Comparison of ENCODE assay signal across 8 cellular contexts in the genomic region with DNA sequence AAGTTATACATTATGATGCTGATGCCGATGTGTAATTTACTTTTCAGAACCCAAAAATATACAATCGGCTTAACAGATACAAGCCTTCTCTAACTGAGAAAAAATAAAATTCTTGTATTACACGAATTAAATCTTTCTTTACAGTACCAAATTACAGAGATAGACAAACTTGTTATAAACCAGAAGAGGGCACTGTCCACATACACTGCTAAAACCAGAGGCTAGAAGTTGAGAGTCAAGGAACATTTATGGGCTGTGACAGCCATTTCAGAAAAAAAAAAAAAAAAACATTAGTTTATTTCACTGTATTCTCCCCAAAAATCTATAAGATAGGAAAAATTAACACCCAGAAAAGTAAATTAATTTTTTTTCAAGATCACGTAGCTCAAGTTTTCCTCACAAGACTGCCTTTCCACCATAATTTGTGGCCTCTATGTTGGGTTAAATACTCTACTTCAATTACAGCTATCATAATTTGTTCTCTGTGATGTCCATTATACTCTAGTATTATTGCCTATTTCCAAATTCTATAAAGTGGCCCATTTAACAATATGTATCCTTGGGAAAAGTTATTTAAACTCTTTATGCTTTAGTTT. TPM values are rescaled to one million over a fixed set of nuclear protein-coding genes. Genes with fewer than 3 reads are reported as not detected.
A peak's percentile ranks its signal among the peaks of the same experiment; 100 is the strongest.
DNase-seq lines count a peak whose midpoint lies in the region; ATAC-seq, FAIRE-seq and TF ChIP-seq lines count a peak whose summit lies in the region.

No MANE protein-coding gene starts in this region.

- POLR2A ChIA-PET in activated CD4-positive, alpha-beta T cell treated with anti-CD3 and anti-CD28 coated beads for 36 hours (lab: Charles Lee), result no interaction called here

- TF ChIP-seq CTCF in nephron progenitor cell (IDR thresholded peaks at IDR 0.05) (peak; percentile 53), ovary (IDR thresholded peaks at IDR 0.05) (peak in 1 of 3 donors; percentile 53)

- no peak overlapping the region for H3K27ac ChIP-seq in ovary

- no peaks in the 10 kb centered on the region for H3K4me1 ChIP-seq in ovary (ENCODE audit: insufficient read depth)

- H3K4me3 Mint-ChIP-seq in activated CD4-positive, alpha-beta T cell treated with anti-CD3 and anti-CD28 coated beads for 36 hours, result no peak overlapping the region
- H3K4me3 Mint-ChIP-seq in nephron progenitor cell, result no peak overlapping the region

- H3K4me3 ChIP-seq in ovary, result no peak overlapping the region

- TF ChIP-seq EP300 in ovary (IDR thresholded peaks at IDR 0.05), result no peak

- peak; percentile 58 for ATAC-seq in activated CD4-positive, alpha-beta T cell treated with anti-CD3 and anti-CD28 coated beads for 36 hours
- ATAC-seq in HG03280 (IDR thresholded peaks at IDR 0.05; ENCODE audit: unreplicated experiment), result peak; percentile 69
- ATAC-seq in esophagus mucosa, result peak; percentile 37
- no peak for ATAC-seq in sciatic nerve

- no peaks in the 10 kb centered on the region for H3K36me3 Mint-ChIP-seq in activated CD4-positive, alpha-beta T cell treated with anti-CD3 and anti-CD28 coated beads for 36 hours (ENCODE audit: low read depth)
- H3K36me3 Mint-ChIP-seq in nephron progenitor cell (ENCODE audit: low read depth), result no peaks in the 10 kb centered on the region

- no peak for TF ChIP-seq POLR2A in ovary (IDR thresholded peaks at IDR 0.05)

- CTCF ChIA-PET in activated CD4-positive, alpha-beta T cell treated with anti-CD3 and anti-CD28 coated beads for 36 hours (lab: Charles Lee), result interaction anchor here (0.6 to 6.0 kb wide), 18 partner anchors 26 to 1219 kb away, joined by 3 to 49 read pairs (median 4); partner anchors contain the start of gene AREG

- no peaks in the 10 kb centered on the region for H3K9me3 Mint-ChIP-seq in activated CD4-positive, alpha-beta T cell treated with anti-CD3 and anti-CD28 coated beads for 36 hours (ENCODE audit: low read depth)
- H3K9me3 Mint-ChIP-seq in nephron progenitor cell, result no peaks in the 10 kb centered on the region

- H3K9me3 ChIP-seq in ovary, result no peaks in the 10 kb centered on the region

- DNase-seq in activated CD4-positive, alpha-beta T cell treated with anti-CD3 and anti-CD28 coated beads for 36 hours, result no peak
- DNase-seq in activated CD4-positive, alpha-beta T cell treated with anti-CD3 and anti-CD28 coated beads for 4 hours, result no peak
- DNase-seq in RCC 7860 (ENCODE audit: low spot score) (peak; percentile 58), nephron progenitor cell (no peak), sciatic nerve (ENCODE audit: low spot score) (no peak), ovary (no peak)

- H3K36me3 ChIP-seq in ovary, result no peaks in the 10 kb centered on the region

- peaks cover 4% of the 10 kb centered on the region for H3K27me3 Mint-ChIP-seq in activated CD4-positive, alpha-beta T cell treated with anti-CD3 and anti-CD28 coated beads for 36 hours
- peaks cover 5% of the 10 kb centered on the region for H3K27me3 Mint-ChIP-seq in nephron progenitor cell (ENCODE audit: low read depth, poor library complexity)

- peaks cover 4% of the 10 kb centered on the region for H3K4me1 Mint-ChIP-seq in activated CD4-positive, alpha-beta T cell treated with anti-CD3 and anti-CD28 coated beads for 36 hours
- H3K4me1 Mint-ChIP-seq in nephron progenitor cell, result no peaks in the 10 kb centered on the region

- no peaks in the 10 kb centered on the region for H3K27me3 ChIP-seq in ovary

- H3K27ac Mint-ChIP-seq in activated CD4-positive, alpha-beta T cell treated with anti-CD3 and anti-CD28 coated beads for 36 hours, result no peak overlapping the region
- H3K27ac Mint-ChIP-seq in nephron progenitor cell, result no peak overlapping the region

- WGBS in ovary, 3 donors, result 48 to 57% (median 50%) methylated on average over 4 of the region's 4 CpGs

- intact Hi-C loops in activated CD4-positive, alpha-beta T cell treated with anti-CD3 and anti-CD28 coated beads for 36 hours (cut with DNase I, micrococcal nuclease), result loop anchor here (1.0 to 5.0 kb wide), 7 partner anchors 70 to 298 kb away; partner anchors contain the start of gene AREG (in 1 of the 2)
- intact Hi-C loops in sciatic nerve (cut with DNase I), result no loop called here
- intact Hi-C loops in ovary (cut with DNase I), result loop anchor here in 2 of 4 donors (10.0 kb wide), 1 partner anchor 298 kb away; no protein-coding TSS in a partner anchor

- FAIRE-seq in RCC 7860 (lab: Jason Lieb, UNC), result peak; percentile 83

RNA-seq across cellular contexts. Expression of gene EREG, which starts 12.0 kb away (rescaled TPM):
- total RNA-seq in activated CD4-positive, alpha-beta T cell treated with anti-CD3 and anti-CD28 coated beads for 36 hours, result not detected
- 46.5 TPM for total RNA-seq in esophagus mucosa
- total RNA-seq in sciatic nerve, result 0.22 TPM
- total RNA-seq in ovary, result under 1 TPM in 5 of 7 donors, not detected in 2; 0.08 to 0.57 (median 0.15) TPM
- 1 to 10 TPM in 1 of 2 donors, under 1 TPM in 1; 0.04 to 3.9 TPM for polyA plus RNA-seq in ovary

Comparison
In these comparisons a context has a peak if more than half of its experiments do, and no peak if none do; other contexts are left out.
1. RNA of gene EREG, which starts 12.0 kb away (total RNA-seq): 46.5 TPM in esophagus mucosa (single experiment); 0.22 TPM in sciatic nerve (single experiment), 0.08 to 0.57 TPM in ovary and not detected in activated CD4-positive, alpha-beta T cell treated with anti-CD3 and anti-CD28 coated beads for 36 hours; every median in the first group is over 10 times any median in the second.